1 cellular context compared by ENCODE assay signal in the genomic region with DNA sequence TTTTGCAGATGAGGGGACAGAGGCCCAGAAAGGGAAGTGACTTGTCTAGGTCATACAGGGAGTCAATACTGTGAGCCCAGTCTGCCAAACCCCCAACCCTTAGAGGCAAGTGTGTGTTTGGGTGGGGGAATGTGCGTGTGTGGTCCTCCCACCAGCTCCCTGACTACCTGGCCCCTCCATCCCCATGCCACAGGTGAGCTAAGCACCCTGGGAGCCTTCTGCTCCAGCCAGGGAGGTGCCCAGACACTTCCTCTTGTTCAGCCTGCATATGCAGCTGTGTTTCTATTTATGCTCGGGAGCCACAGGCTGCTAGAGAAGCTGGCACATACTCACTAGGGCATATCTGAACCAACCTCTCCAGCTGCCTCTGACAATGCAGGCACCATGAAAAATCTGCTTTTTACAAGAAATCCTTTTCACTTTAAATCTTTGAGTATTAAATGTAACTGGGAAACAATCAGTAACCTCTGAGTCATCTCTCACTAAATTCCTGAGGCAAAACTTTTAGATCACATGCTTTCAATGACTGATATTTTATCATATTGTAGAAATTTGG.
TF ChIP-seq lines count a peak whose summit lies in the region.

No MANE protein-coding gene starts in this region.

TF ChIP-seq in IMR-90, 13 proteins besides CTCF, POLR2A, EP300 and RAD21 (continued from another document):
- TF ChIP-seq, protein P1, sequence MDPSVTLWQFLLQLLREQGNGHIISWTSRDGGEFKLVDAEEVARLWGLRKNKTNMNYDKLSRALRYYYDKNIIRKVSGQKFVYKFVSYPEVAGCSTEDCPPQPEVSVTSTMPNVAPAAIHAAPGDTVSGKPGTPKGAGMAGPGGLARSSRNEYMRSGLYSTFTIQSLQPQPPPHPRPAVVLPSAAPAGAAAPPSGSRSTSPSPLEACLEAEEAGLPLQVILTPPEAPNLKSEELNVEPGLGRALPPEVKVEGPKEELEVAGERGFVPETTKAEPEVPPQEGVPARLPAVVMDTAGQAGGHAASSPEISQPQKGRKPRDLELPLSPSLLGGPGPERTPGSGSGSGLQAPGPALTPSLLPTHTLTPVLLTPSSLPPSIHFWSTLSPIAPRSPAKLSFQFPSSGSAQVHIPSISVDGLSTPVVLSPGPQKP (IDR thresholded peaks at IDR 0.05; ENCODE audit: borderline replicate concordance, low read depth, low read length): no peak
- TF ChIP-seq CEBPB (IDR thresholded peaks at IDR 0.05; ENCODE audit: low read depth, low read length): no peak
- no peak for TF ChIP-seq CHD1 (IDR thresholded peaks at IDR 0.05; ENCODE audit: low read depth, low read length)
